14 cellular contexts compared by ENCODE assay signal in the genomic region with DNA sequence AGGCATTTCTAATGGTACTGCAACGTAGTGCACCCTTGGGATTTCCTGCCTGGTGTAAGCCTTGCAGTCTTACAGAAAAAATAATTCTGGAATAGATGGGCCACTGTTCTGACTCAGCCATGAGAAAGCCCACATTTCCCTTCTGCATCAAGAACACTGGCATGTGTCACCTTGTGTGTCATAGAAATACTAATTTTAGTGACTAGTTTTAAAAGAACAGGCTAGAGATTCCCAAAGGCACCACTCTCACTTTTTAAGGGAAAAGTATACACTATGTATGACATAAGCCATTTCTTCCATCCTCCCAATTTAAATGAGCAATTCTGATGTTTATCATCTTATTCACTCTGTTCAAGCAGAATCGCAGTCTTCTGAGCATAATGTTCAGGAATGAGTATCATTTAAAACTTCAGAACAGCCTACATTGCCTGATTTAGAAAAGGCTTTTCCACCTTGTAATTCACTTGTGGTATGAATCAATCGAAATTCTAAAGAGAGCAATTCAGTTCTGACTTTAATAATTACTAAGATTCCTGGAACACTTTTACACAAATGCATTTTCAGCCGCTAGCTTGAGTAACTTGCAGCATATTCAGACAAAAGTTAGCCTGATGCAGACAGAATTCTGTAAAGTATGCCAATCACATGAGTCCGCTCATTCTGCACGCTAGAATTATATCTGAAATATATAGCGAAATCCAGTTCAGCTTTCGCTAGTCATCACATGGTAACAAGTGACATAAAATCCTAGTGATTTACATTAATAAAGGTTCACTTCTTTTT. TPM values are rescaled to one million over a fixed set of nuclear protein-coding genes. Genes with fewer than 3 reads are reported as not detected.
DNase-seq lines count a peak whose midpoint lies in the region; ATAC-seq and TF ChIP-seq lines count a peak whose summit lies in the region.
"Had no signal": no experiment of that assay in that cellular context is flagged by ENCODE, and none has a peak within 500 bp of the region (broad histone marks: within the 10 kb centered on the region; RNA-seq: fewer than 3 reads in every experiment).

No MANE protein-coding gene starts in this region.

- no peaks in the 10 kb centered on the region for H3K9me2 ChIP-seq in HCT116 (ENCODE audit: insufficient read depth)

- POLR2A ChIA-PET in HCT116 (lab: Charles Lee) = no interaction called here

- no peak overlapping the region for H3K9ac ChIP-seq in HCT116 (ENCODE audit: low read length)

- no peaks in the 10 kb centered on the region for H3K9me3 ChIP-seq in HCT116 (ENCODE audit: control insufficient read depth in 1 of 2, insufficient read depth in 1 of 2, low read depth in 1 of 2, low read length in 2 of 2)
- H3K9me3 ChIP-seq: mucosa of descending colon, right atrium auricular region, uterus had no signal

- ATAC-seq in HCT116 = no peak
- no peak for ATAC-seq in GM21526 (IDR thresholded peaks at IDR 0.05; ENCODE audit: low FRiP score, unreplicated experiment)
- ATAC-seq: mucosa of descending colon had no signal

- no TSS peak for BruUV-seq in HCT116 (replicated peaks; lab: Mats Ljungman, UMichigan)

- H3K36me3 ChIP-seq in HCT116 (ENCODE audit: control insufficient read depth in 1 of 2, insufficient read depth in 2 of 2, low read length in 2 of 2) = no peaks in the 10 kb centered on the region
- H3K36me3 ChIP-seq: right atrium auricular region, uterus had no signal

- intact Hi-C loops in HCT116 (cut with micrococcal nuclease) = no loop called here

- H3K4me3 ChIP-seq in HCT116 (replicated peaks in 1 of 2; ENCODE audit: low read depth in 1 of 2, low read length in 2 of 2) (no peak overlapping the region), astrocyte of the spinal cord (ENCODE audit: low read depth, low read length) (no peak overlapping the region)
- H3K4me3 ChIP-seq: hepatocyte, mucosa of descending colon, right atrium auricular region, uterus had no signal

- no peak overlapping the region for H2AFZ ChIP-seq in HCT116 (ENCODE audit: low read depth, low read length, poor library complexity, severe bottlenecking)
- H2AFZ ChIP-seq: hepatocyte had no signal

- H4K20me1 ChIP-seq in HCT116 (ENCODE audit: insufficient read depth) = no peaks in the 10 kb centered on the region

- H3K4me2 ChIP-seq in HCT116 (ENCODE audit: low read length) = no peak overlapping the region
- H3K4me2 ChIP-seq: hepatocyte had no signal

- CTCF ChIA-PET in HCT116 (lab: Charles Lee) = no interaction called here

- no peaks in the 10 kb centered on the region for H3K4me1 ChIP-seq in HCT116 (ENCODE audit: control insufficient read depth in 1 of 2, insufficient read depth in 2 of 2, low read length in 2 of 2)
- H3K4me1 ChIP-seq: right atrium auricular region had no signal

- RAD21 ChIA-PET in HCT116 (lab: Charles Lee; ENCODE audit: low non-redundant PET in 1 of 2, low total read pairs in 2 of 2, uncharacterized antibody in 2 of 2, unreplicated experiment in 2 of 2) = no interaction called here

- TF ChIP-seq CTCF in HCT116 (IDR thresholded peaks at IDR 0.05 in 2 of 3, conservative IDR thresholded peaks at IDR 0.05 in 1 of 3; ENCODE audit: borderline replicate concordance in 1 of 3, insufficient read depth in 1 of 3, low read depth in 2 of 3, low read length in 2 of 3) (no peak), astrocyte of the spinal cord (IDR thresholded peaks at IDR 0.05; ENCODE audit: low read depth, low read length) (no peak)

- TF ChIP-seq RAD21 in HCT116 (IDR thresholded peaks at IDR 0.05; ENCODE audit: low read depth) = no peak

- no peaks in the 10 kb centered on the region for H3K27me3 ChIP-seq in HCT116 (ENCODE audit: insufficient read depth, low read length)
- H3K27me3 ChIP-seq: hepatocyte, right atrium auricular region, uterus had no signal

- DNase-seq in COLO829 (ENCODE audit: low spot score) (peak; percentile 47), HCT116 (ENCODE audit: low read depth, low spot score) (no peak), astrocyte of the spinal cord (ENCODE audit: low read depth, low spot score) (peak; percentile 58), myocyte (ENCODE audit: low read depth) (peak; percentile 60), NCI-H146 (lab: John Stamatoyannopoulos, UW) (no peak), OCI-M2 (lab: John Stamatoyannopoulos, UW; ENCODE audit: unreplicated experiment) (no peak)
- DNase-seq: mucosa of descending colon, NCI-H1930, uterus had no signal

- H3K27ac ChIP-seq in HCT116 (ENCODE audit: low read depth, low read length) = no peak overlapping the region
- H3K27ac ChIP-seq: hepatocyte, right atrium auricular region, uterus had no signal

- no peaks in the 10 kb centered on the region for H3K79me2 ChIP-seq in HCT116 (ENCODE audit: insufficient read depth, low read length)
- H3K79me2 ChIP-seq: hepatocyte had no signal

- in situ Hi-C loops in astrocyte of the spinal cord (cut with HindIII; ENCODE audit: low sequenced_read_pairs) = no loop called here

- no peak for TF ChIP-seq POLR2A in HCT116 (IDR thresholded peaks at IDR 0.05; ENCODE audit: borderline replicate concordance, extremely low read depth, insufficient read depth, insufficient read length)

TF ChIP-seq in HCT116, 20 proteins besides CTCF, POLR2A, EP300 and RAD21:
- TF ChIP-seq ZNF274 (IDR thresholded peaks at IDR 0.05; ENCODE audit: low read depth, low read length) (no peak), FOSL1 (IDR thresholded peaks at IDR 0.05; ENCODE audit: low read depth) (peak; percentile 28; the same call in 1 of the 2 replicates), EZH2phosphoT487 (IDR thresholded peaks at IDR 0.05; ENCODE audit: borderline replicate concordance) (no peak)
TF ChIP-seq in HCT116: peak in this region for 1.

RNA-seq across cellular contexts. Expression of gene RGS13, which starts 18.9 kb away (rescaled TPM):
- total RNA-seq in HCT116 (2021; ENCODE audit: unreplicated experiment) = not detected
- polyA plus RNA-seq in HCT116 (2012) = not detected in 2 replicates
- total RNA-seq in myocyte = 0.62 and 0.68 TPM in 2 replicates
- polyA plus RNA-seq in myocyte (2012) = 0.04 TPM
- total RNA-seq: activated T-helper 1 cell treated with anti-CD3 and anti-CD28 coated beads, Interleukin-12 subunit alpha, Interleukin-12 subunit beta, Interleukin-2, Interleukin-4 antibody, amounts not matched to agents 30 ng/mL and 10 ng/mL and 1 ng/mL, durations not matched to agents 14 hours and 24 hours and 36 hours; dermis microvascular lymphatic vessel endothelial cell; right atrium auricular region had no signal

Comparison
In these comparisons a context has a peak if more than half of its experiments do, and no peak if none do; other contexts are left out.
1. DNase-seq: peak in COLO829 (single experiment), astrocyte of the spinal cord (single experiment) and myocyte (single experiment); none in HCT116 (single experiment), NCI-H146 (single experiment) and OCI-M2 (single experiment).